Comparison of ENCODE assay signal across 12 cellular contexts in genomic region chr10:97490592-97490991, GRCh38. TPM values are rescaled to one million over a fixed set of nuclear protein-coding genes. Genes with fewer than 3 reads are reported as not detected.
DNase-seq lines count a peak whose midpoint lies in the region; ATAC-seq and TF ChIP-seq lines count a peak whose summit lies in the region.
"Had no signal": no experiment of that assay in that cellular context is flagged by ENCODE, and none has a peak within 500 bp of the region (broad histone marks: within the 10 kb centered on the region; RNA-seq: fewer than 3 reads in every experiment).

No MANE protein-coding gene starts in this region.

- in situ Hi-C loops in G401 (cut with HindIII; ENCODE audit: low sequenced_read_pairs) = no loop called here

- intact Hi-C loops in head of caudate nucleus (cut with DNase I) = no loop called here
- intact Hi-C loops in posterior cingulate gyrus (cut with DNase I) = loop anchor here (5.0 kb wide), 1 partner anchor 152 kb away; the partner anchor contains the start of gene PI4K2A

- no peaks in the 10 kb centered on the region for H3K9me3 ChIP-seq in RWPE2 (ENCODE audit: severe bottlenecking)
- H3K9me3 ChIP-seq: vagina had no signal

- peak overlapping the region; percentile 14 for H3K27ac ChIP-seq in RWPE2 (ENCODE audit: poor library complexity, severe bottlenecking)
- H3K27ac ChIP-seq: vagina had no signal

- no peak overlapping the region for H3K27ac Mint-ChIP-seq in progenitor cell of endocrine pancreas

- H3K4me1 Mint-ChIP-seq in progenitor cell of endocrine pancreas (ENCODE audit: low read depth) = peaks cover 10% of the 10 kb centered on the region

- ATAC-seq in RWPE2 (ENCODE audit: low read depth) = no peak

- H3K27me3 Mint-ChIP-seq in progenitor cell of endocrine pancreas = no peaks in the 10 kb centered on the region
- H3K27me3 Mint-ChIP-seq: CD8-positive, alpha-beta memory T cell had no signal

- DNase-seq in G401 (ENCODE audit: low spot score) (peak; percentile 54), RWPE2 (ENCODE audit: low spot score) (no peak), head of caudate nucleus (peak in 38 of 42 donors; percentile 25 to 84 (median 59)), posterior cingulate gyrus (peak in 9 of 10 donors; percentile 33 to 90 (median 41)), NK-92 (lab: John Stamatoyannopoulos, UW; ENCODE audit: unreplicated experiment) (no peak), RPMI8226 (no peak), progenitor cell of endocrine pancreas (ENCODE audit: low spot score, unreplicated experiment) (no peak)
- DNase-seq in activated naive CD4-positive, alpha-beta T cell treated with anti-CD3 and anti-CD28 coated beads, Interleukin-2, amount 50 U/mL, for 16 hours = no peak
- DNase-seq: CD8-positive, alpha-beta memory T cell; KG1; stimulated activated CD4-positive, alpha-beta T cell treated with anti-CD3 and anti-CD28 coated beads, Interleukin-2, amount 100 ng/mL, for 48 hours had no signal

- H3K36me3 Mint-ChIP-seq in progenitor cell of endocrine pancreas (ENCODE audit: insufficient read depth) = no peaks in the 10 kb centered on the region

- H3K4me3 ChIP-seq in RWPE2 (ENCODE audit: severe bottlenecking) = no peak overlapping the region
- H3K4me3 ChIP-seq: vagina had no signal

- no peak for TF ChIP-seq CTCF in RWPE2 (IDR thresholded peaks at IDR 0.05; ENCODE audit: poor library complexity, severe bottlenecking)
- TF ChIP-seq CTCF in progenitor cell of endocrine pancreas (IDR thresholded peaks at IDR 0.05; ENCODE audit: unreplicated experiment) = no peak

- no peaks in the 10 kb centered on the region for H3K9me3 Mint-ChIP-seq in progenitor cell of endocrine pancreas (ENCODE audit: low read depth)
- H3K9me3 Mint-ChIP-seq: CD8-positive, alpha-beta memory T cell had no signal

- no peaks in the 10 kb centered on the region for H3K27me3 ChIP-seq in RWPE2 (ENCODE audit: insufficient read depth, poor library complexity, severe bottlenecking)
- H3K27me3 ChIP-seq: vagina had no signal

- peaks cover 17% of the 10 kb centered on the region for H3K4me1 ChIP-seq in RWPE2 (ENCODE audit: insufficient read depth, poor library complexity, severe bottlenecking)

- peaks cover 64% of the 10 kb centered on the region for H3K36me3 ChIP-seq in RWPE2 (ENCODE audit: low read depth)

- no peak overlapping the region for H3K4me3 Mint-ChIP-seq in progenitor cell of endocrine pancreas (ENCODE audit: low read depth)
- H3K4me3 Mint-ChIP-seq: CD8-positive, alpha-beta memory T cell had no signal

RNA-seq across cellular contexts. Expression of gene MMS19, which starts 7.6 kb away (rescaled TPM):
- 67.8 and 89.3 TPM in 2 replicates for total RNA-seq in G401 (2014; rRNA removed; shearing (Covaris generic))
- total RNA-seq in progenitor cell of endocrine pancreas = 80.6 and 82.1 TPM in 2 replicates

RNA-seq across cellular contexts. Expression of gene UBTD1, which starts 8.1 kb away (rescaled TPM):
- 32.5 and 39.5 TPM in 2 replicates for total RNA-seq in G401 (2014; rRNA removed; shearing (Covaris generic))
- 9.0 and 9.2 TPM in 2 replicates for total RNA-seq in progenitor cell of endocrine pancreas

RNA-seq across cellular contexts. Expression of gene ZDHHC16, which starts 44.6 kb away (rescaled TPM):
- 70.4 and 82.5 TPM in 2 replicates for total RNA-seq in G401 (2014; rRNA removed; shearing (Covaris generic))
- total RNA-seq in progenitor cell of endocrine pancreas = 59.6 and 64.9 TPM in 2 replicates

RNA-seq across cellular contexts. Expression of gene EXOSC1, which starts 44.8 kb away (rescaled TPM):
- 56.7 and 61.7 TPM in 2 replicates for total RNA-seq in G401 (2014; rRNA removed; shearing (Covaris generic))
- 38.0 and 41.5 TPM in 2 replicates for total RNA-seq in progenitor cell of endocrine pancreas

Comparison
In these comparisons a context has a peak if more than half of its experiments do, and no peak if none do; other contexts are left out.
1. DNase-seq: peak in G401 (single experiment), head of caudate nucleus (38 of 42) and posterior cingulate gyrus (9 of 10); none in RWPE2 (single experiment), NK-92 (single experiment), activated naive CD4-positive, alpha-beta T cell treated with anti-CD3 and anti-CD28 coated beads, Interleukin-2, amount 50 U/mL, for 16 hours (single experiment), RPMI8226 (single experiment) and progenitor cell of endocrine pancreas (single experiment).